8 cellular contexts compared by ENCODE assay signal in the genomic region with DNA sequence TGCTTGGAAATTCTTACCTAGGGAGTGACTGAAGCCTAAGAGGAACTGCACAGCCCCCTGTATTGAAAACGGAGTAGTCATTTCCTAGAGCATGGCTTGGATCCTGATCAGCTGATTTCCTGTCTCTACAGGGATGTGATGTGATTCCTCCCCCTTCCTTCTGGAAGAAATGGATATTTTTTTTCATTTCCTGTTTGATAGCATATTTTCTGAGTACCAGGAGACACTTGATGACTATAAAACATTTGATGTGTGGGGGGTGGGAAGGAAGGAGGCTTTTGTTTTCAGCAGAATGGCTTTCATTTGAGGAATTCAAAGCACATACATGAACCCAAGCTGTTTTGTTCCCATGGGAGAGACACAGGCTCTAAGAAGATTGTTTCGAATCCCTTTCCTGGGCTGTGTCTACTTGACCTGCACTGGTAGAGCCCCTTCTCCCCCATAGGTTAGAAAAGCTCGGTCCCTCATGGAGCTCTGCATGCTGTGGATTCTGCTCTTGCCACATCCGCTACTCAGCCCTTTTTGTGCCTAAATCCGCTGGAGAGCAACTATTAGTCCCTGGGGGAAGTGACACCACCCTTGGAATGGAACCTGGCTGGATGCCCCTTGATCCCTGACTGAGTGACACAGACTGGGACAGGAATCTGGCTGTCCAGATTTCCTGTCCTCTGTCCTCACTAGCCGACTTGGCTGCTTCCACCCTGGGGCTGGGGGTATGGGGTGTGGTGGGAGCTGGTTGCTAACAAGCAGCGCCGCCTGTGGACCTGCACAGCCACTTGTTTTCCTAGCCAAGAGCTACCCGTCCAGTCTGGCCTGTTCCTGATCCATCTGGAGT.
DNase-seq lines count a peak whose midpoint lies in the region; ATAC-seq and TF ChIP-seq lines count a peak whose summit lies in the region.

No MANE protein-coding gene starts in this region.

- no peak for TF ChIP-seq CTCF in fibroblast of the aortic adventitia (IDR thresholded peaks at IDR 0.05; ENCODE audit: insufficient read depth, low read length)

- DNase-seq in DMS 273 treated with DMSO at 0.1 percent for 48 hours (lab: John Stamatoyannopoulos, UW) = peak; percentile 97
- peak; percentile 54 for DNase-seq in NCI-H82 treated with DMSO at 0.1 percent for 48 hours (lab: John Stamatoyannopoulos, UW; ENCODE audit: unreplicated experiment)
- DNase-seq in fibroblast of the aortic adventitia (ENCODE audit: low read depth) = peak; percentile 51
- DNase-seq in nucleus accumbens (lab: John Stamatoyannopoulos, UW) = peak in 41 of 56 donors; percentile 6 to 68 (median 32)
- no peak for DNase-seq in epidermal melanocyte (ENCODE audit: insufficient read length, low spot score)
- no peak for DNase-seq in NAMALWA (ENCODE audit: low spot score)
- no peak for DNase-seq in GM19238 (ENCODE audit: insufficient read length, low spot score)

- no peak for ATAC-seq in GM21786 (IDR thresholded peaks at IDR 0.05; ENCODE audit: unreplicated experiment)

- no peak overlapping the region for H3K4me3 ChIP-seq in fibroblast of the aortic adventitia (ENCODE audit: low read depth, low read length)

Comparison
In these comparisons a context has a peak if more than half of its experiments do, and no peak if none do; other contexts are left out.
1. DNase-seq: peak in DMS 273 treated with DMSO at 0.1 percent for 48 hours (single experiment), NCI-H82 treated with DMSO at 0.1 percent for 48 hours (single experiment), fibroblast of the aortic adventitia (single experiment) and nucleus accumbens (41 of 56); none in epidermal melanocyte (single experiment), NAMALWA (single experiment) and GM19238 (single experiment).